In the genomic region with DNA sequence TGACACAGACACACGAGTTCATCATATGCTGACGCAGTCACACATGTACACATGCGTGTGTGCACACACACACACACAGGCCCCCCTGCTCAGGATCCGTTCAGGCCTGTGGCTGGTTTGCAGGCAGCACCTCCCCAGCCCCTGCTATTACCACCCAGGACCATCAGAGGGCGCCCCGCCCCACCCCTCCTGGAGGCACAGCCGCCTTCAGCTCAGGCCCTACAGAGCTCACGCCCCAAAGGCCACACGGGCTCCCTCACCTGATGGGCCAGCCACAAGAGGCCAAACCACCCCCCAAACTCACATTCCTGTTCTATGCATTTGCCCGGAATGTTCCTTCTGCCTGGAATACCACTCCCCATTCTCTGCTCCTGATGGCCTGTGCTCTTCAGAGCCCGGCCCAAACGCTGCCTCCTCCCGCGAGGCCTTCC, we compare ENCODE assay signal across 8 cellular contexts. TPM values are rescaled to one million over a fixed set of nuclear protein-coding genes. Genes with fewer than 3 reads are reported as not detected.
DNase-seq lines count a peak whose midpoint lies in the region; TF ChIP-seq lines count a peak whose summit lies in the region.
"Not testable (repeated sequence)": the region's sequence is repeated elsewhere in the genome, so short reads cannot be mapped to it uniquely, and the experiment has no call there.

No MANE protein-coding gene starts in this region.

- H3K4ac ChIP-seq in mesendoderm (ENCODE audit: low read depth, low read length) = not testable (repeated sequence)

- H3K18ac ChIP-seq in mesendoderm (ENCODE audit: low read length) = not testable (repeated sequence)

- H3K23ac ChIP-seq in mesendoderm (ENCODE audit: low read length) = not testable (repeated sequence)

- not testable (repeated sequence) for H3K79me1 ChIP-seq in mesendoderm (ENCODE audit: low read length)

- TF ChIP-seq CTCF in AG04449 (IDR thresholded peaks at IDR 0.05; ENCODE audit: insufficient read depth, low read length, missing control alignments) (peak; percentile 69), epithelial cell of proximal tubule (conservative IDR thresholded peaks at IDR 0.05; ENCODE audit: low read depth, low read length) (peak; percentile 54)

- H3K4me3 ChIP-seq in AG04449 (ENCODE audit: low read depth, low read length); epithelial cell of proximal tubule (ENCODE audit: low read depth, low read length); mesendoderm (ENCODE audit: low read length): not testable (repeated sequence)

- H2BK5ac ChIP-seq in mesendoderm (ENCODE audit: low read length) = not testable (repeated sequence)

- POLR2A ChIA-PET in AG04449 (lab: Yijun Ruan, JAX) = interaction anchor here (0.5 to 1.6 kb wide), 2 partner anchors 115 to 318 kb away, joined by 4 to 5 read pairs; no protein-coding TSS in a partner anchor

- not testable (repeated sequence) for H4K5ac ChIP-seq in mesendoderm (ENCODE audit: low read length)

- H3K56ac ChIP-seq in mesendoderm (ENCODE audit: low read length) = not testable (repeated sequence)

- H3K27ac ChIP-seq in mesendoderm (ENCODE audit: low read depth, low read length) = not testable (repeated sequence)

- not testable (repeated sequence) for H3K36me3 ChIP-seq in mesendoderm (ENCODE audit: control insufficient read depth, insufficient read depth, low read length)

- not testable (repeated sequence) for H2BK15ac ChIP-seq in mesendoderm (replicated peaks; ENCODE audit: low read depth)

- not testable (repeated sequence) for H3K79me2 ChIP-seq in mesendoderm (ENCODE audit: control insufficient read depth, insufficient read depth, low read length)

- not testable (repeated sequence) for H4K8ac ChIP-seq in mesendoderm (ENCODE audit: low read depth, low read length)

- WGBS in mesendoderm (ENCODE audit: extremely low coverage, insufficient coverage, low lambda C conversion rate) = no CpG with 5 or more reads among the region's 14 CpGs

- H3K4me1 ChIP-seq in mesendoderm (ENCODE audit: control insufficient read depth, low read depth, low read length) = not testable (repeated sequence)

- not testable (repeated sequence) for H3K27me3 ChIP-seq in mesendoderm (ENCODE audit: insufficient read depth, low read length, poor library complexity)

- DNase-seq in AG04449 (ENCODE audit: low read depth, low spot score); epithelial cell of proximal tubule (ENCODE audit: low read depth): not testable (repeated sequence)
- peak; percentile 66 for DNase-seq in GM19238 (ENCODE audit: insufficient read length, low spot score)
- DNase-seq in NCI-H1048 (lab: John Stamatoyannopoulos, UW) = peak; percentile 34
- DNase-seq in T-helper 1 cell = peak; percentile 30 to 65 (median 61)
- peak; percentile 52 for DNase-seq in activated T-helper 9 cell treated with anti-CD3 and anti-CD28 coated beads, Interleukin-2, amount 50 U/mL, for 16 hours (ENCODE audit: low read depth)
- peak; percentile 81 for DNase-seq in mesendoderm
- DNase-seq in stimulated activated CD4-positive, alpha-beta T cell treated with anti-CD3 and anti-CD28 coated beads, Interleukin-4, amount 100 ng/mL, for 4 hours = peak; percentile 59 to 73

- H2AK5ac ChIP-seq in mesendoderm (ENCODE audit: low read length) = not testable (repeated sequence)

- not testable (repeated sequence) for H2BK120ac ChIP-seq in mesendoderm (ENCODE audit: low read depth, low read length)

- not testable (repeated sequence) for H3K9ac ChIP-seq in mesendoderm (ENCODE audit: low read length)

- CTCF ChIA-PET in AG04449 (lab: Yijun Ruan, JAX) = interaction anchor here (0.6 to 6.0 kb wide), 26 partner anchors 9 to 318 kb away, joined by 3 to 116 read pairs (median 5); a partner anchor contains a TSS

- not testable (repeated sequence) for H3K4me2 ChIP-seq in mesendoderm (ENCODE audit: low read length)

RNA-seq across cellular contexts. Expression of a gene that starts 26.4 kb away (rescaled TPM):
- 1.2 and 2.1 TPM in 2 replicates for total RNA-seq in epithelial cell of proximal tubule
- 0.34 TPM for polyA plus RNA-seq in mesendoderm (2013, experiment 1 of 2)
- polyA plus RNA-seq in mesendoderm (2013, experiment 2 of 2) = 0.35 TPM

RNA-seq across cellular contexts. Expression of a gene that starts 38.5 kb away (rescaled TPM):
- total RNA-seq in epithelial cell of proximal tubule = 6.7 and 13.5 TPM in 2 replicates
- 10.5 TPM for polyA plus RNA-seq in mesendoderm (2013, experiment 1 of 2)
- 10.4 TPM for polyA plus RNA-seq in mesendoderm (2013, experiment 2 of 2)

RNA-seq across cellular contexts. Expression of a gene that starts 46.2 kb away (rescaled TPM):
- 73.9 and 136 TPM in 2 replicates for total RNA-seq in epithelial cell of proximal tubule
- 112 TPM for polyA plus RNA-seq in mesendoderm (2013, experiment 1 of 2)
- polyA plus RNA-seq in mesendoderm (2013, experiment 2 of 2) = 110 TPM
